Comparison of ENCODE assay signal across 16 cellular contexts in genomic region chr21:22083899-22084298, GRCh38.
DNase-seq lines count a peak whose midpoint lies in the region; ATAC-seq and TF ChIP-seq lines count a peak whose summit lies in the region.
"Had no signal": no experiment of that assay in that cellular context is flagged by ENCODE, and none has a peak within 500 bp of the region (broad histone marks: within the 10 kb centered on the region; RNA-seq: fewer than 3 reads in every experiment).

No MANE protein-coding gene starts in this region.

- H3K9me3 Mint-ChIP-seq in activated CD4-positive, alpha-beta memory T cell treated with anti-CD3 and anti-CD28 coated beads for 36 hours: peaks cover 7% of the 10 kb centered on the region

- H3K27me3 Mint-ChIP-seq in activated CD4-positive, alpha-beta memory T cell treated with anti-CD3 and anti-CD28 coated beads for 36 hours: no peaks in the 10 kb centered on the region
- H3K27me3 Mint-ChIP-seq: CD4-positive, CD25-positive, alpha-beta regulatory T cell had no signal

- H3K9ac ChIP-seq in OCI-LY3 (ENCODE audit: low read length): peak overlapping the region; percentile 26; the same call in 1 of the 2 replicates
- H3K9ac ChIP-seq: BLaER1 treated with 17β-estradiol and CSF1 and Interleukin-3, amounts not matched to agents 10 nM and 100 nM had no signal

- no peaks in the 10 kb centered on the region for H3K27me3 ChIP-seq in OCI-LY3 (ENCODE audit: low read depth, low read length)
- H3K27me3 ChIP-seq: BLaER1 treated with 17β-estradiol and CSF1 and Interleukin-3, amounts not matched to agents 10 nM and 100 nM had no signal

- H4K20me1 ChIP-seq in OCI-LY3 (ENCODE audit: insufficient read depth, low read length): no peaks in the 10 kb centered on the region
- H4K20me1 ChIP-seq: BLaER1 treated with 17β-estradiol and CSF1 and Interleukin-3, amounts not matched to agents 10 nM and 100 nM had no signal

- peaks cover 13% of the 10 kb centered on the region; the same call in 1 of the 2 replicates for H3K9me3 ChIP-seq in OCI-LY3 (ENCODE audit: insufficient read depth, low read length)

- H3K27ac ChIP-seq in OCI-LY3 (ENCODE audit: low read length): peak overlapping the region; percentile 86
- H3K27ac ChIP-seq: BLaER1 treated with 17β-estradiol and CSF1 and Interleukin-3, amounts not matched to agents 10 nM and 100 nM; HL-60 had no signal

- peaks cover 7% of the 10 kb centered on the region for H3K36me3 ChIP-seq in OCI-LY3 (replicated peaks; ENCODE audit: low read depth, low read length)
- H3K36me3 ChIP-seq: BLaER1 treated with 17β-estradiol and CSF1 and Interleukin-3, amounts not matched to agents 10 nM and 100 nM had no signal

- H3K79me2 ChIP-seq in OCI-LY3 (ENCODE audit: low read length): no peaks in the 10 kb centered on the region

- no peaks in the 10 kb centered on the region for H3K36me3 Mint-ChIP-seq in activated CD4-positive, alpha-beta memory T cell treated with anti-CD3 and anti-CD28 coated beads for 36 hours
- H3K36me3 Mint-ChIP-seq: CD4-positive, CD25-positive, alpha-beta regulatory T cell had no signal

- CTCF ChIA-PET in activated CD4-positive, alpha-beta memory T cell treated with anti-CD3 and anti-CD28 coated beads for 36 hours (lab: Charles Lee): no interaction called here

- H2AFZ ChIP-seq in OCI-LY3 (ENCODE audit: low read depth, low read length): peak overlapping the region; percentile 54; the same call in 1 of the 2 replicates

- TF ChIP-seq CTCF in OCI-LY3 (IDR thresholded peaks at IDR 0.05; ENCODE audit: low read depth, low read length): no peak

- H3K4me1 ChIP-seq in OCI-LY3 (ENCODE audit: low read length): peaks cover 21% of the 10 kb centered on the region
- H3K4me1 ChIP-seq: BLaER1 treated with 17β-estradiol and CSF1 and Interleukin-3, amounts not matched to agents 10 nM and 100 nM had no signal

- intact Hi-C loops in activated CD4-positive, alpha-beta memory T cell treated with anti-CD3 and anti-CD28 coated beads for 36 hours (cut with micrococcal nuclease): no loop called here

- no peak overlapping the region for H3K27ac Mint-ChIP-seq in activated CD4-positive, alpha-beta memory T cell treated with anti-CD3 and anti-CD28 coated beads for 36 hours
- H3K27ac Mint-ChIP-seq: CD4-positive, CD25-positive, alpha-beta regulatory T cell had no signal

- POLR2A ChIA-PET in activated CD4-positive, alpha-beta memory T cell treated with anti-CD3 and anti-CD28 coated beads for 36 hours (lab: Charles Lee): no interaction called here

- DNase-seq in NAMALWA (ENCODE audit: low spot score) (peak; percentile 13), DMS53 (lab: John Stamatoyannopoulos, UW) (no peak), foreskin melanocyte (no peak)
- DNase-seq in activated CD4-positive, alpha-beta memory T cell treated with anti-CD3 and anti-CD28 coated beads for 36 hours: no peak
- DNase-seq: ACHN; CD4-positive, CD25-positive, alpha-beta regulatory T cell; DMS 273 treated with DMSO at 0.1 percent for 48 hours; DMS79 treated with DMSO at 0.1 percent for 48 hours; EL; HCEC 1CT had no signal

- H3K4me3 ChIP-seq in OCI-LY3 (ENCODE audit: low read length): peak overlapping the region; percentile 54
- H3K4me3 ChIP-seq: BLaER1 treated with 17β-estradiol and CSF1 and Interleukin-3, amounts not matched to agents 10 nM and 100 nM had no signal

- ATAC-seq in GM18519 (IDR thresholded peaks at IDR 0.05; ENCODE audit: low FRiP score, unreplicated experiment) (peak; percentile 72), HG02884 (IDR thresholded peaks at IDR 0.05; ENCODE audit: unreplicated experiment) (peak; percentile 70), GM21423 (IDR thresholded peaks at IDR 0.05; ENCODE audit: unreplicated experiment) (no peak)

- H3K4me3 Mint-ChIP-seq in activated CD4-positive, alpha-beta memory T cell treated with anti-CD3 and anti-CD28 coated beads for 36 hours: no peak overlapping the region
- H3K4me3 Mint-ChIP-seq: CD4-positive, CD25-positive, alpha-beta regulatory T cell had no signal

- H3K4me2 ChIP-seq in OCI-LY3 (ENCODE audit: low read length): peak overlapping the region; percentile 62
- H3K4me2 ChIP-seq: BLaER1 treated with 17β-estradiol and CSF1 and Interleukin-3, amounts not matched to agents 10 nM and 100 nM had no signal

- H3K4me1 Mint-ChIP-seq in activated CD4-positive, alpha-beta memory T cell treated with anti-CD3 and anti-CD28 coated beads for 36 hours (ENCODE audit: low read depth): no peaks in the 10 kb centered on the region
- H3K4me1 Mint-ChIP-seq: CD4-positive, CD25-positive, alpha-beta regulatory T cell had no signal
